ENCODE assay signal across 1 cellular context in genomic region chr1:21961799-21962198, GRCh38.
TF ChIP-seq lines count a peak whose summit lies in the region.

No MANE protein-coding gene starts in this region.

TF ChIP-seq in H1, 55 proteins besides CTCF, POLR2A, EP300 and RAD21:
- TF ChIP-seq, protein P1, sequence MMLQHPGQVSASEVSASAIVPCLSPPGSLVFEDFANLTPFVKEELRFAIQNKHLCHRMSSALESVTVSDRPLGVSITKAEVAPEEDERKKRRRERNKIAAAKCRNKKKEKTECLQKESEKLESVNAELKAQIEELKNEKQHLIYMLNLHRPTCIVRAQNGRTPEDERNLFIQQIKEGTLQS (IDR thresholded peaks at IDR 0.05; ENCODE audit: insufficient read depth, low read depth, low read length): no peak
- TF ChIP-seq NANOG (IDR thresholded peaks at IDR 0.05; ENCODE audit: insufficient read depth, low read depth, low read length, poor library complexity, severe bottlenecking) (no peak), TBP (IDR thresholded peaks at IDR 0.05; ENCODE audit: low read depth, low read length) (no peak), SP2 (IDR thresholded peaks at IDR 0.05; ENCODE audit: low read length) (no peak), SRF (IDR thresholded peaks at IDR 0.05; ENCODE audit: low read depth, low read length) (no peak), E2F6 (IDR thresholded peaks at IDR 0.05) (no peak), SP1 (IDR thresholded peaks at IDR 0.05; ENCODE audit: low read depth, low read length) (no peak), EZH2 (IDR thresholded peaks at IDR 0.05; ENCODE audit: low read depth, low read length, severe bottlenecking) (no peak), JUN (IDR thresholded peaks at IDR 0.05; ENCODE audit: low read depth, low read length) (no peak), BCL11A (IDR thresholded peaks at IDR 0.05; ENCODE audit: low read depth in 2 of 2, low read length in 2 of 2) (no peak), SIN3A (conservative IDR thresholded peaks at IDR 0.05 in 1 of 2, IDR thresholded peaks at IDR 0.05 in 1 of 2; ENCODE audit: low read depth in 1 of 2, low read length in 2 of 2) (no peak), KDM5A (IDR thresholded peaks at IDR 0.05; ENCODE audit: low read length) (no peak), CTBP2 (IDR thresholded peaks at IDR 0.05; ENCODE audit: borderline replicate concordance, insufficient read depth, insufficient read length, low read length) (no peak), RFX5 (IDR thresholded peaks at IDR 0.05; ENCODE audit: borderline replicate concordance, low read depth, low read length) (no peak), CBX5 (IDR thresholded peaks at IDR 0.05; ENCODE audit: low read depth, low read length) (no peak), POLR2AphosphoS5 (IDR thresholded peaks at IDR 0.05; ENCODE audit: low read depth, low read length) (no peak), GABPA (IDR thresholded peaks at IDR 0.05; ENCODE audit: borderline replicate concordance, insufficient read depth, low read length) (no peak), KDM4A (IDR thresholded peaks at IDR 0.05; ENCODE audit: low read depth, low read length, severe bottlenecking) (no peak), KDM1A (IDR thresholded peaks at IDR 0.05; ENCODE audit: borderline replicate concordance, low read length) (no peak)
TF ChIP-seq in H1: peak in this region for 0.
